8 cellular contexts compared by ENCODE assay signal in genomic region chr10:130109796-130110235, GRCh38. TPM values are rescaled to one million over a fixed set of nuclear protein-coding genes. Genes with fewer than 3 reads are reported as not detected.
DNase-seq lines count a peak whose midpoint lies in the region; ATAC-seq and TF ChIP-seq lines count a peak whose summit lies in the region.

No MANE protein-coding gene starts in this region.

- H3K9me3 ChIP-seq in left lung: no peaks in the 10 kb centered on the region

- ATAC-seq in left lung (peak; percentile 54), GM19397 (IDR thresholded peaks at IDR 0.05; ENCODE audit: unreplicated experiment) (no peak)

- H3K27ac ChIP-seq in left lung: peak overlapping the region; percentile 89 to 97

- no peaks in the 10 kb centered on the region for H3K27me3 ChIP-seq in left lung

- H3K4me1 ChIP-seq in left lung: peaks cover 0 to 26% of the 10 kb centered on the region in 2 donors

- intact Hi-C loops in left lung (cut with DNase I): no loop called here

- peak overlapping the region; percentile 62 to 87 for H3K4me3 ChIP-seq in left lung

- H3K36me3 ChIP-seq in left lung: peaks cover 0 to 5% of the 10 kb centered on the region in 2 donors

- TF ChIP-seq CTCF in left lung (IDR thresholded peaks at IDR 0.05): peak; percentile 74 to 77

- DNase-seq in AG20443 (ENCODE audit: low spot score): peak; percentile 79
- peak; percentile 76 for DNase-seq in H4 (ENCODE audit: low spot score)
- peak; percentile 13 for DNase-seq in NCI-H226
- DNase-seq in activated CD4-positive, alpha-beta T cell treated with anti-CD3 and anti-CD28 coated beads for 48 hours: peak; percentile 77
- peak; percentile 91 for DNase-seq in dermis blood vessel endothelial cell
- DNase-seq in left lung: peak in 1 of 2 donors; percentile 50
- DNase-seq in stimulated activated CD4-positive, alpha-beta T cell treated with anti-CD3 and anti-CD28 coated beads, Interleukin-2, amount 100 ng/mL, for 48 hours: peak; percentile 66 to 67

RNA-seq across cellular contexts. Expression of gene C10orf143, which starts 0.8 kb away (rescaled TPM):
- total RNA-seq in H4 (2014; rRNA removed; shearing (Covaris generic)): 1.3 and 2.2 TPM in 2 replicates
- total RNA-seq in dermis blood vessel endothelial cell: 0.14 and 1.0 TPM in 2 replicates
- 1 to 10 TPM; 2.0 to 5.4 TPM for total RNA-seq in left lung

RNA-seq across cellular contexts. Expression of gene GLRX3, which starts 26.4 kb away (rescaled TPM):
- 163 and 181 TPM in 2 replicates for total RNA-seq in H4 (2014; rRNA removed; shearing (Covaris generic))
- 98.4 and 120 TPM in 2 replicates for total RNA-seq in dermis blood vessel endothelial cell
- 10 to 100 TPM; 67.3 to 88.6 TPM for total RNA-seq in left lung
